ENCODE assay signal across 1 cellular context in genomic region chr2:36659872-36660312, GRCh38.
TF ChIP-seq lines count a peak whose summit lies in the region.

No MANE protein-coding gene starts in this region.

TF ChIP-seq in HCT116, 20 proteins besides CTCF, POLR2A, EP300 and RAD21 (continued from another document):
- TF ChIP-seq SIN3A (IDR thresholded peaks at IDR 0.05; ENCODE audit: low read depth) (no peak), FOSL1 (IDR thresholded peaks at IDR 0.05; ENCODE audit: low read depth) (no peak)
